Comparison of ENCODE assay signal across 24 cellular contexts in genomic region chr7:155574556-155574955, GRCh38. TPM values are rescaled to one million over a fixed set of nuclear protein-coding genes. Genes with fewer than 3 reads are reported as not detected.
DNase-seq lines count a peak whose midpoint lies in the region; ATAC-seq and TF ChIP-seq lines count a peak whose summit lies in the region.
"Had no signal": no experiment of that assay in that cellular context is flagged by ENCODE, and none has a peak within 500 bp of the region (broad histone marks: within the 10 kb centered on the region; RNA-seq: fewer than 3 reads in every experiment).

No MANE protein-coding gene starts in this region.

- no peak overlapping the region for H3K23ac ChIP-seq in trophoblast cell (ENCODE audit: low read length)

- WGBS in trophoblast cell (ENCODE audit: extremely low coverage, insufficient coverage, insufficient read length): no CpG with 5 or more reads among the region's 9 CpGs

- no peak overlapping the region for H4K8ac ChIP-seq in trophoblast cell (ENCODE audit: low read depth, low read length)

- no peak overlapping the region for H3K4me3 Mint-ChIP-seq in chondrocyte (ENCODE audit: unreplicated experiment)
- H3K4me3 Mint-ChIP-seq: CD4-positive, CD25-positive, alpha-beta regulatory T cell; CD8-positive, alpha-beta memory T cell had no signal

- H3K27me3 Mint-ChIP-seq in chondrocyte (ENCODE audit: low read depth): peaks cover 9% of the 10 kb centered on the region
- H3K27me3 Mint-ChIP-seq: CD4-positive, CD25-positive, alpha-beta regulatory T cell had no signal

- H3K79me1 ChIP-seq in trophoblast cell (ENCODE audit: low read length): no peaks in the 10 kb centered on the region

- no peak overlapping the region for H2BK5ac ChIP-seq in trophoblast cell (ENCODE audit: low read depth, low read length, poor library complexity)

- H3K79me2 ChIP-seq in trophoblast cell (ENCODE audit: control insufficient read depth, insufficient read depth, low read length, poor library complexity): no peaks in the 10 kb centered on the region

- no peak overlapping the region for H3K27ac Mint-ChIP-seq in chondrocyte (ENCODE audit: unreplicated experiment)
- H3K27ac Mint-ChIP-seq: CD4-positive, CD25-positive, alpha-beta regulatory T cell; CD8-positive, alpha-beta memory T cell had no signal

- H3K9me3 ChIP-seq in trophoblast cell (ENCODE audit: insufficient read depth, low read depth, low read length) (peaks cover 1% of the 10 kb centered on the region), upper lobe of right lung (no peaks in the 10 kb centered on the region)
- H3K9me3 ChIP-seq: A549 had no signal

- H3K4me2 ChIP-seq in trophoblast cell (ENCODE audit: low read length): no peak overlapping the region
- H3K4me2 ChIP-seq: A549 had no signal

- H4K12ac ChIP-seq in trophoblast cell (ENCODE audit: low read depth, low read length): no peak overlapping the region

- no peak overlapping the region for H2AFZ ChIP-seq in trophoblast cell (ENCODE audit: insufficient read depth, low read length, poor library complexity)
- H2AFZ ChIP-seq: GM23248 had no signal

- DNase-seq in cardiac septum (ENCODE audit: low spot score) (peak; percentile 27), Right ventricle myocardium inferior (ENCODE audit: missing footprints) (no peak), chondrocyte (ENCODE audit: low spot score) (peak; percentile 79), trophoblast cell (no peak), upper lobe of right lung (peak; percentile 34), NCI-H128 (lab: John Stamatoyannopoulos, UW; ENCODE audit: unreplicated experiment) (no peak)
- no peak for DNase-seq in activated CD8-positive, alpha-beta memory T cell treated with anti-CD3 and anti-CD28 coated beads, Interleukin-2, amount 50 U/mL, for 4 hours
- DNase-seq: 8988T; ACHN; AML-193; C1 segment of cervical spinal cord; CD4-positive, CD25-positive, alpha-beta regulatory T cell; CD8-positive, alpha-beta memory T cell; DMS 273 treated with DMSO at 0.1 percent for 48 hours; DMS79; EL; GDM1; GM23248; H7; HCEC 1CT had no signal

- ATAC-seq in Right ventricle myocardium inferior (no peak), upper lobe of right lung (no peak)
- ATAC-seq: A549, GM12878 had no signal

- H4K91ac ChIP-seq in trophoblast cell (ENCODE audit: low read depth, low read length): no peak overlapping the region

- no peak for TF ChIP-seq CTCF in chondrocyte (IDR thresholded peaks at IDR 0.05)
- no peak for TF ChIP-seq CTCF in upper lobe of right lung (IDR thresholded peaks at IDR 0.05)

- H2AK5ac ChIP-seq in trophoblast cell (ENCODE audit: low read length): no peak overlapping the region

- no peak overlapping the region for H3K14ac ChIP-seq in trophoblast cell (ENCODE audit: low read length)

- no peak overlapping the region for H2BK12ac ChIP-seq in trophoblast cell (ENCODE audit: low read length)

- no peak overlapping the region for H3K27ac ChIP-seq in trophoblast cell (ENCODE audit: low read depth, low read length)
- H3K27ac ChIP-seq in upper lobe of right lung: no peak overlapping the region
- H3K27ac ChIP-seq: A549, GM23248 had no signal

- no peak overlapping the region for H3K4ac ChIP-seq in trophoblast cell (ENCODE audit: low read depth, low read length)

- H3K9me3 Mint-ChIP-seq in chondrocyte (ENCODE audit: low read depth): no peaks in the 10 kb centered on the region
- H3K9me3 Mint-ChIP-seq: CD4-positive, CD25-positive, alpha-beta regulatory T cell; CD8-positive, alpha-beta memory T cell had no signal

- H3K4me1 ChIP-seq in trophoblast cell (ENCODE audit: control insufficient read depth in 1 of 2, insufficient read depth in 2 of 2, low read length in 2 of 2): no peaks in the 10 kb centered on the region
- H3K4me1 ChIP-seq in upper lobe of right lung: no peaks in the 10 kb centered on the region
- H3K4me1 ChIP-seq: A549 had no signal

- intact Hi-C loops in cardiac septum (cut with DNase I): no loop called here
- intact Hi-C loops in Right ventricle myocardium inferior (cut with DNase I): no loop called here
- intact Hi-C loops in upper lobe of right lung (cut with DNase I): no loop called here

- H3K27me3 ChIP-seq in trophoblast cell (ENCODE audit: insufficient read depth, low read length) (no peaks in the 10 kb centered on the region), upper lobe of right lung (peaks cover 11% of the 10 kb centered on the region)

- no peak overlapping the region for H3K18ac ChIP-seq in trophoblast cell (ENCODE audit: low read length)

- H3K36me3 Mint-ChIP-seq in chondrocyte (ENCODE audit: low read depth): no peaks in the 10 kb centered on the region
- H3K36me3 Mint-ChIP-seq: CD4-positive, CD25-positive, alpha-beta regulatory T cell; CD8-positive, alpha-beta memory T cell had no signal

- no peak overlapping the region for H2BK120ac ChIP-seq in trophoblast cell (ENCODE audit: insufficient read depth, low read length, poor library complexity)

- no peaks in the 10 kb centered on the region for H3K36me3 ChIP-seq in trophoblast cell (ENCODE audit: control insufficient read depth in 1 of 2, insufficient read depth in 2 of 2, low read length in 2 of 2)
- H3K36me3 ChIP-seq in upper lobe of right lung: no peaks in the 10 kb centered on the region

- no peak overlapping the region for H3K9ac ChIP-seq in trophoblast cell (ENCODE audit: low read length)
- H3K9ac ChIP-seq: GM23248 had no signal

- peak overlapping the region; percentile 6 for H3K4me3 ChIP-seq in trophoblast cell (ENCODE audit: low read depth, low read length)
- H3K4me3 ChIP-seq in upper lobe of right lung: no peak overlapping the region
- H3K4me3 ChIP-seq: A549, GM12878, GM23248 had no signal

- no peaks in the 10 kb centered on the region for H3K4me1 Mint-ChIP-seq in chondrocyte (ENCODE audit: low read depth)
- H3K4me1 Mint-ChIP-seq: CD4-positive, CD25-positive, alpha-beta regulatory T cell; CD8-positive, alpha-beta memory T cell had no signal

RNA-seq across cellular contexts. Expression of gene CNPY1, which starts 28.2 kb away (rescaled TPM):
- total RNA-seq in cardiac septum (not detected), Right ventricle myocardium inferior (not detected), chondrocyte (not detected in 3 replicates), upper lobe of right lung (not detected)
- polyA plus RNA-seq in trophoblast cell (2013): not detected in 2 replicates
- total RNA-seq: CD4-positive, CD25-positive, alpha-beta regulatory T cell; CD8-positive, alpha-beta memory T cell; GM12878; GM23248; H1 had no signal
- polyA plus RNA-seq: A549; BJ; CD4-positive, CD25-positive, alpha-beta regulatory T cell; CD8-positive, alpha-beta memory T cell; GM12878; GM23248; H1 had no signal

Comparison
In these comparisons a context has a peak if more than half of its experiments do, and no peak if none do; other contexts are left out.
1. DNase-seq: peak in cardiac septum (single experiment), chondrocyte (single experiment) and upper lobe of right lung (single experiment); none in Right ventricle myocardium inferior (single experiment), trophoblast cell (0 of 2), NCI-H128 (single experiment) and activated CD8-positive, alpha-beta memory T cell treated with anti-CD3 and anti-CD28 coated beads, Interleukin-2, amount 50 U/mL, for 4 hours (single experiment).